In the genomic region with DNA sequence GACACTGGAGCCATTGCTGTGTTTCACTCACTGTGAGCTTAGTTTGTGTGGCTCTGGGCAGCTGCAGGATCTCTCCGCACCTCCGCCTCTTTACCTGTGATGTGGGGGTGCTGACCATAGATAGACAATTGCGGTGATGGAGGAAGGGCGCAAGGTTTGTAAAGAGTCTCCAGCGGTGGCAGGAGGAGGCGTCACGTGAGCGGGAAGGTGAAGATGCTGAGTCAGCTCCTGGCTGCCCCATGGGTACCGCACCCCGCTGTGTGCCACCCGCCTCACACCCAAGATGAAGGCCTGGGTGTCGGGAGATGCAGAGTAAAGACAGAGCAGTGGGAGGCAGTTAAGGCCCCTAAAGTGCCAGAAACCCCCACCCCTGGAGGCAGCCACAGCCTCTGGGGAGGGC, we compare ENCODE assay signal across 30 cellular contexts. TPM values are rescaled to one million over a fixed set of nuclear protein-coding genes. Genes with fewer than 3 reads are reported as not detected.
"Had no signal": no experiment of that assay in that cellular context is flagged by ENCODE, and none has a peak within 500 bp of the region (broad histone marks: within the 10 kb centered on the region; RNA-seq: fewer than 3 reads in every experiment).

No MANE protein-coding gene starts in this region.

- H3K27ac Mint-ChIP-seq: activated naive CD8-positive, alpha-beta T cell; activated T-cell treated with anti-CD3 and anti-CD28 coated beads, Interleukin-2, amount 50 U/mL, for 72 hours; endodermal cell; mesothelial cell of epicardium; naive B cell; nephron progenitor cell; stimulated activated memory B cell treated with anti-CD40 and anti-IgM and Interleukin-4, amounts not matched to agents 10 μg/mL and 1 μg/mL and 100 μg/mL, for 72 hours had no signal

- H3K27ac ChIP-seq: body of pancreas, esophagus muscularis mucosa, foreskin keratinocyte, heart left ventricle, pancreas, prostate gland, stomach, thyroid gland, upper lobe of left lung, vagina had no signal

- H3K4me3 ChIP-seq: body of pancreas, esophagus muscularis mucosa, heart left ventricle, pancreas, prostate gland, smooth muscle cell, stomach, thyroid gland, upper lobe of left lung, vagina had no signal

- DNase-seq: activated CD4-positive, alpha-beta T cell treated with anti-CD3 and anti-CD28 coated beads for 4 hours; activated CD4-positive, alpha-beta T cell treated with anti-CD3 and anti-CD28 coated beads, Interleukin-2, amount 50 U/mL, for 4 hours; activated effector memory CD4-positive, alpha-beta T cell treated with Interleukin-2 at 50 U/mL for 16 hours; activated naive CD4-positive, alpha-beta T cell treated with Interleukin-2 at 50 U/mL for 16 hours; activated T-cell treated with anti-CD3 and anti-CD28 coated beads for 4 hours; activated T-cell treated with anti-CD3 and anti-CD28 coated beads, Interleukin-2, amount 50 U/mL, for 72 hours; aorta; body of pancreas; caudate nucleus; cortex of kidney; endodermal cell; foreskin keratinocyte; heart left ventricle; naive B cell; nephron progenitor cell; nucleus accumbens; pancreas; stimulated activated CD4-positive, alpha-beta T cell treated with anti-CD3 and anti-CD28 coated beads, Interleukin-1b, Interleukin-23, amount 100 ng/mL, for 48 hours; stimulated activated CD4-positive, alpha-beta T cell treated with anti-CD3 and anti-CD28 coated beads, Interleukin-4, amount 100 ng/mL, for 4 hours; stimulated activated CD8-positive, alpha-beta memory T cell treated with anti-CD3 and anti-CD28 coated beads, Interleukin-4, amount 100 ng/mL, for 48 hours; stomach; thyroid gland had no signal

- H3K36me3 ChIP-seq: esophagus muscularis mucosa, heart left ventricle, pancreas, prostate gland, stomach, thyroid gland, upper lobe of left lung, vagina had no signal

- H3K9me3 ChIP-seq: body of pancreas, heart left ventricle, pancreas, prostate gland, thyroid gland, upper lobe of left lung, vagina had no signal

- H3K36me3 Mint-ChIP-seq: activated naive CD8-positive, alpha-beta T cell; mesothelial cell of epicardium; naive B cell; stimulated activated memory B cell treated with anti-CD40 and anti-IgM and Interleukin-4, amounts not matched to agents 10 μg/mL and 1 μg/mL and 100 μg/mL, for 72 hours had no signal

- H3K9me3 Mint-ChIP-seq: activated T-cell treated with anti-CD3 and anti-CD28 coated beads, Interleukin-2, amount 50 U/mL, for 72 hours; mesothelial cell of epicardium had no signal

- H3K4me1 Mint-ChIP-seq: endodermal cell; stimulated activated memory B cell treated with anti-CD40 and anti-IgM and Interleukin-4, amounts not matched to agents 10 μg/mL and 1 μg/mL and 100 μg/mL, for 72 hours had no signal

- H3K4me2 ChIP-seq: smooth muscle cell had no signal

- H3K4me1 ChIP-seq: foreskin keratinocyte, pancreas, prostate gland, thyroid gland, vagina had no signal

- H3K27me3 ChIP-seq: vagina had no signal

- H3K4me3 Mint-ChIP-seq: activated naive CD8-positive, alpha-beta T cell; activated T-cell treated with anti-CD3 and anti-CD28 coated beads, Interleukin-2, amount 50 U/mL, for 72 hours; endodermal cell; mesothelial cell of epicardium; naive B cell; nephron progenitor cell; stimulated activated memory B cell treated with anti-CD40 and anti-IgM and Interleukin-4, amounts not matched to agents 10 μg/mL and 1 μg/mL and 100 μg/mL, for 72 hours had no signal

RNA-seq across cellular contexts. Expression of a gene that starts 9.0 kb away (rescaled TPM):
- polyA plus RNA-seq: aorta, foreskin keratinocyte, heart left ventricle had no signal
